ENCODE assay signal across 10 cellular contexts in the genomic region with DNA sequence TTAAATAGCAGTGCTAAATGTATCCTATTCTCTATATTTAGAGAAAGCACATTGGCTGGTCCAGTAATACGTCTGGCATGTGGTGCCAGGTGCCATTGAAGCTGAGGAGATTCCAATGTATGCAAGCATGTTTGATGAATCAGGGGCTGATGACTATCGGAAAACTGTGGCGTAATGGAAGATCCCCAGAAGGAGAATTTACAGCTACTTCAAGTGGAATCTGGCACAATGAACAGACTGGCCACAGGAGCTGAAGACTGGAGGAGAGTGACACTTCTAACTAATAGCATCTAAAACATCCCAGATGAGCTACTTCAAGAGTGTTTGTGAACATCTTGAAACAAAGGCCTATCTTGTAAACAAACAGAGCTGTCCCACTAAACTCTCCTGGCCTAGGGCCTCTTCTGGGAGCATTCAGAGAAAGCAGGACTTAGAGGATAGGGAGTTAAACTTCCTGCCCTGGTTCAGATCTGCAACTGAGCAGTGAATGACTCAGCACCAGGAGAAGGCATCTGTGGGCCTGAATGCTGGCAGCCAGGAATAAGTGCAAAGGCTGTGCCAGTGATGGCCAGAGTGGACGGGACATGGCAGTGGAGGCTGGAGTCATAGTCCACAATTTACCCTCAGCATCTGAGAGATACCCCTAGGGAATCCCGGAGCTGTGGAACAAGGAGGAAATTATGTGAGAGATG. TPM values are rescaled to one million over a fixed set of nuclear protein-coding genes. Genes with fewer than 3 reads are reported as not detected.
DNase-seq lines count a peak whose midpoint lies in the region; ATAC-seq lines count a peak whose summit lies in the region.
"Had no signal": no experiment of that assay in that cellular context is flagged by ENCODE, and none has a peak within 500 bp of the region (broad histone marks: within the 10 kb centered on the region; RNA-seq: fewer than 3 reads in every experiment).

No MANE protein-coding gene starts in this region.

- H3K9ac ChIP-seq in adipocyte (ENCODE audit: low read length): peak overlapping the region; percentile 13

- no peak for ATAC-seq in GM19463 (IDR thresholded peaks at IDR 0.05; ENCODE audit: unreplicated experiment)

- no peak overlapping the region for H3K4me3 ChIP-seq in adipocyte (ENCODE audit: low read length)

- H3K9me3 ChIP-seq in adipocyte (ENCODE audit: control insufficient read depth, low read length): no peaks in the 10 kb centered on the region

- peaks cover 37% of the 10 kb centered on the region for H3K4me1 ChIP-seq in adipocyte (ENCODE audit: control insufficient read depth, insufficient read depth, low read length)

- H3K27me3 ChIP-seq in adipocyte (replicated peaks; ENCODE audit: control insufficient read depth, insufficient read depth, low read length): no peaks in the 10 kb centered on the region

- no peaks in the 10 kb centered on the region for H3K36me3 ChIP-seq in adipocyte (ENCODE audit: control insufficient read depth, insufficient read depth, low read length, severe bottlenecking)

- DNase-seq in A172 (ENCODE audit: low spot score): peak; percentile 86
- peak; percentile 98 for DNase-seq in HCEC 1CT
- peak; percentile 92 for DNase-seq in adipocyte (ENCODE audit: low read depth)
- peak; percentile 70 for DNase-seq in hepatic stellate cell (ENCODE audit: low spot score)
- no peak for DNase-seq in HuH-7 (ENCODE audit: low spot score)
- DNase-seq in DMS79 (lab: John Stamatoyannopoulos, UW): no peak
- DNase-seq in amygdala (lab: John Stamatoyannopoulos, UW): no peak
- DNase-seq: CD4-positive, alpha-beta memory T cell; NCI-H1436 treated with DMSO at 0.1 percent for 48 hours had no signal

RNA-seq across cellular contexts. Expression of a gene that starts 15.3 kb away (rescaled TPM):
- total RNA-seq in A172 (2014; rRNA removed; shearing (Covaris generic)): 0.03 and 0.29 TPM in 2 replicates
- total RNA-seq: CD4-positive, alpha-beta memory T cell had no signal

RNA-seq across cellular contexts. Expression of a gene that starts 55.8 kb away (rescaled TPM):
- total RNA-seq in A172 (2014; rRNA removed; shearing (Covaris generic)): not detected in 2 replicates
- total RNA-seq: CD4-positive, alpha-beta memory T cell had no signal

Comparison
In these comparisons a context has a peak if more than half of its experiments do, and no peak if none do; other contexts are left out.
1. DNase-seq: peak in A172 (single experiment), HCEC 1CT (single experiment), adipocyte (single experiment) and hepatic stellate cell (single experiment); none in HuH-7 (single experiment), DMS79 (single experiment) and amygdala (0 of 56).